Comparison of ENCODE assay signal across 28 cellular contexts in the genomic region with DNA sequence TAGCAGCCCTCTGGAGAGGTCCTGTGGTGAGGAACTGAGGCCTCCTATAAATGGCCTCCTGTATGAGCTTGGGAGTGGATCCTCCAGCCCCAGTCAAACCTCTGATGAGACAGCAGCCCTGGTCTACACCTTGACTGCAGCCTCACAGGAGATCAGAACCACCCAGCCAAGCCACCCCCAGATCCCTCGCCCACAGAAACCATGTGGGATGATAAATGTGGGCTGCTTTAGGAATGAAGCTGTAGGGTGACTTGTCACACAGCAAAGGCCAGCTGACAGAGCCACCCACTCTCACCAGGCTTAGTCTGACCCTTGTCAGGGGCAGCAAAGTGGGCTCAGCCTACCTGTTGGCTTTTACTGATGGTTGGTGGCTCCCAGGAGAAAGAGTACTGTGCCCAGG.
"Had no signal": no experiment of that assay in that cellular context is flagged by ENCODE, and none has a peak within 500 bp of the region (broad histone marks: within the 10 kb centered on the region; RNA-seq: fewer than 3 reads in every experiment).

No MANE protein-coding gene starts in this region.

- H3K4me1 ChIP-seq: body of pancreas had no signal

- H3K27ac ChIP-seq: body of pancreas, epithelial cell of prostate, esophagus squamous epithelium had no signal

- H3K36me3 ChIP-seq: adrenal gland, esophagus squamous epithelium, gastroesophageal sphincter had no signal

- H3K4me3 ChIP-seq: adrenal gland, body of pancreas, esophagus squamous epithelium, gastroesophageal sphincter had no signal

- H3K27me3 ChIP-seq: adrenal gland, body of pancreas, esophagus squamous epithelium, gastroesophageal sphincter had no signal

- DNase-seq: activated CD4-positive, alpha-beta memory T cell treated with anti-CD3 and anti-CD28 coated beads for 36 hours; activated CD4-positive, alpha-beta T cell treated with anti-CD3 and anti-CD28 coated beads for 36 hours; activated CD4-positive, alpha-beta T cell treated with anti-CD3 and anti-CD28 coated beads, Interleukin-2, amount 10 ng/mL, durations not matched to agents 24 days and 14 days; activated CD4-positive, CD25-positive, alpha-beta regulatory T cell; activated CD4-positive, CD25-positive, alpha-beta regulatory T cell treated with anti-CD3 and anti-CD28 coated beads, Interleukin-2, amount 50 U/mL, for 72 hours; activated CD8-positive, alpha-beta memory T cell treated with anti-CD3 and anti-CD28 coated beads, Interleukin-2, amount 10 ng/mL, durations not matched to agents 7 days and 5 days; activated CD8-positive, alpha-beta memory T cell treated with anti-CD3 and anti-CD28 coated beads, Interleukin-2, amount 50 U/mL, for 4 hours; activated CD8-positive, alpha-beta T cell treated with anti-CD3 and anti-CD28 coated beads, Interleukin-2, amount 10 ng/mL, durations not matched to agents 7 days and 5 days; activated effector memory CD4-positive, alpha-beta T cell treated with anti-CD3 and anti-CD28 coated beads, Interleukin-2, amount 50 U/mL, for 16 hours; activated naive CD4-positive, alpha-beta T cell treated with anti-CD3 and anti-CD28 coated beads for 36 hours; activated naive CD8-positive, alpha-beta T cell treated with anti-CD3 and anti-CD28 coated beads for 36 hours; activated naive CD8-positive, alpha-beta T cell treated with anti-CD3 and anti-CD28 coated beads, Interleukin-2, amount 50 U/mL, for 24 hours; activated T-cell treated with anti-CD3 and anti-CD28 coated beads, Interleukin-2, amount 50 U/mL, for 1 hour; activated T-cell treated with anti-CD3 and anti-CD28 coated beads, Interleukin-2, amount 50 U/mL, for 48 hours; adrenal gland; amygdala; body of pancreas; caudate nucleus; cerebellar nuclear complex; cortex of kidney; dermis blood vessel endothelial cell; effector CD4-positive, alpha-beta T cell; effector memory CD8-positive, alpha-beta T cell; esophagus squamous epithelium; foreskin melanocyte; T-helper 2 cell had no signal

- H3K9me3 ChIP-seq: adrenal gland, body of pancreas had no signal

- ATAC-seq: activated CD4-positive, alpha-beta T cell treated with anti-CD3 and anti-CD28 coated beads for 36 hours; activated CD8-positive, alpha-beta memory T cell treated with anti-CD3 and anti-CD28 coated beads, Interleukin-2, amount 10 ng/mL, durations not matched to agents 7 days and 5 days; activated CD8-positive, alpha-beta T cell treated with anti-CD3 and anti-CD28 coated beads, Interleukin-2, amount 10 ng/mL, durations not matched to agents 7 days and 5 days; activated naive CD8-positive, alpha-beta T cell treated with anti-CD3 and anti-CD28 coated beads, Interleukin-2, amount 50 U/mL, for 24 hours; body of pancreas; effector memory CD8-positive, alpha-beta T cell; gastroesophageal sphincter had no signal
